Comparison of ENCODE assay signal across 8 cellular contexts in genomic region chr4:55358668-55359067, GRCh38. TPM values are rescaled to one million over a fixed set of nuclear protein-coding genes. Genes with fewer than 3 reads are reported as not detected.
DNase-seq lines count a peak whose midpoint lies in the region; ATAC-seq and TF ChIP-seq lines count a peak whose summit lies in the region.

No MANE protein-coding gene starts in this region.

- H3K27me3 Mint-ChIP-seq in stimulated activated naive B cell treated with anti-CD40 and anti-IgM and Interleukin-4, amounts not matched to agents 10 μg/mL and 1 μg/mL and 100 μg/mL, for 72 hours = no peaks in the 10 kb centered on the region

- peaks cover 27% of the 10 kb centered on the region for H3F3A ChIP-seq in GM23248 (ENCODE audit: insufficient read depth)

- peak overlapping the region; percentile 69 for H3K4me2 ChIP-seq in GM23248 (ENCODE audit: unreplicated experiment)

- H3K27me3 ChIP-seq in GM23248 (replicated peaks; ENCODE audit: insufficient read depth) = no peaks in the 10 kb centered on the region

- H3K36me3 ChIP-seq in GM23248 (ENCODE audit: low read depth) = no peaks in the 10 kb centered on the region

- no peak for TF ChIP-seq CTCF in GM10248 (IDR thresholded peaks at IDR 0.05; ENCODE audit: control extremely low read depth, extremely low read depth, low read depth, missing control alignments)

- peaks cover 5 to 10% of the 10 kb centered on the region in 2 donors for H3K36me3 Mint-ChIP-seq in stimulated activated naive B cell treated with anti-CD40 and anti-IgM and Interleukin-4, amounts not matched to agents 10 μg/mL and 1 μg/mL and 100 μg/mL, for 72 hours

- CTCF ChIA-PET in GM10248 (lab: Yijun Ruan, JAX) = interaction anchor here (3.0 kb wide), 1 partner anchor 12 kb away, joined by 21 read pairs; the partner anchor contains the start of gene SRD5A3

- no peaks in the 10 kb centered on the region for H3K9me3 ChIP-seq in GM23248 (ENCODE audit: low read depth)

- H3K79me2 ChIP-seq in GM23248 (ENCODE audit: insufficient read depth) = no peaks in the 10 kb centered on the region

- H3K27ac ChIP-seq in GM23248 = peak overlapping the region; percentile 82
- H3K27ac ChIP-seq in epithelial cell of prostate = peak overlapping the region; percentile 54

- in situ Hi-C loops in GM23248 (cut with MboI) = no loop called here

- peaks cover 36% of the 10 kb centered on the region for H3K4me1 ChIP-seq in GM23248 (ENCODE audit: insufficient read depth)

- no peak overlapping the region for H3K27ac Mint-ChIP-seq in stimulated activated naive B cell treated with anti-CD40 and anti-IgM and Interleukin-4, amounts not matched to agents 10 μg/mL and 1 μg/mL and 100 μg/mL, for 72 hours

- DNase-seq in GM10248 (ENCODE audit: extremely low spot score) = peak; percentile 43
- DNase-seq in GM23248 = peak; percentile 93
- DNase-seq in NCI-H460 (ENCODE audit: extremely low read depth, low read depth) = peak; percentile 43
- DNase-seq in epithelial cell of prostate (ENCODE audit: low read depth, low spot score) = peak; percentile 73
- DNase-seq in stimulated activated naive B cell treated with anti-CD40 and anti-IgM and Interleukin-4, amounts not matched to agents 10 μg/mL and 1 μg/mL and 100 μg/mL, for 72 hours = no peak
- DNase-seq in foreskin melanocyte = no peak
- no peak for DNase-seq in NCI-H2081 (lab: John Stamatoyannopoulos, UW)
- no peak for DNase-seq in central memory CD4-positive, alpha-beta T cell

- WGBS in GM23248 (ENCODE audit: low coverage in 1 of 2, low lambda C conversion rate in 2 of 2, missing lambda C conversion rate in 2 of 2), 2 experiments = 0 to 1% methylated on average over 2 of the region's 2 CpGs

- H3K9me2 ChIP-seq in GM23248 (ENCODE audit: insufficient read depth) = no peaks in the 10 kb centered on the region

- POLR2A ChIA-PET in GM10248 (lab: Yijun Ruan, JAX) = no interaction called here

- H4K20me1 ChIP-seq in GM23248 (ENCODE audit: insufficient read depth) = no peaks in the 10 kb centered on the region

- H3K9ac ChIP-seq in GM23248 = peak overlapping the region; percentile 63

- H3K4me1 Mint-ChIP-seq in stimulated activated naive B cell treated with anti-CD40 and anti-IgM and Interleukin-4, amounts not matched to agents 10 μg/mL and 1 μg/mL and 100 μg/mL, for 72 hours = peaks cover 8 to 28% of the 10 kb centered on the region in 2 donors

- H2AFZ ChIP-seq in GM23248 = peak overlapping the region; percentile 80

- H3K4me3 ChIP-seq in GM23248 = peak overlapping the region; percentile 38

- no peaks in the 10 kb centered on the region for H3K9me3 Mint-ChIP-seq in stimulated activated naive B cell treated with anti-CD40 and anti-IgM and Interleukin-4, amounts not matched to agents 10 μg/mL and 1 μg/mL and 100 μg/mL, for 72 hours

- peak; percentile 71 to 81 for ATAC-seq in stimulated activated naive B cell treated with anti-CD40 and anti-IgM and Interleukin-4, amounts not matched to agents 10 μg/mL and 1 μg/mL and 100 μg/mL, for 72 hours (replicated peaks)

- H3K4me3 Mint-ChIP-seq in stimulated activated naive B cell treated with anti-CD40 and anti-IgM and Interleukin-4, amounts not matched to agents 10 μg/mL and 1 μg/mL and 100 μg/mL, for 72 hours = no peak overlapping the region

RNA-seq across cellular contexts. Expression of gene SRD5A3, which starts 12.6 kb away (rescaled TPM):
- 16.4 and 20.6 TPM in 2 replicates for total RNA-seq in GM23248 (2014; rRNA removed; shearing (Covaris generic))
- polyA plus RNA-seq in GM23248 (2016; fragmentation: Nextera tagmentation; extraction: Ambion mirVana) = 54.2 and 57.9 TPM in 2 replicates
- total RNA-seq in NCI-H460 (2014; rRNA removed; shearing (Covaris generic)) = 14.3 and 16.5 TPM in 2 replicates
- polyA plus RNA-seq in NCI-H460 (2014; cell fraction: nucleus; rRNA removed) = 4.0 and 4.7 TPM in 2 replicates

RNA-seq across cellular contexts. Expression of gene TMEM165, which starts 37.1 kb away (rescaled TPM):
- 217 and 271 TPM in 2 replicates for total RNA-seq in GM23248 (2014; rRNA removed; shearing (Covaris generic))
- polyA plus RNA-seq in GM23248 (2016; fragmentation: Nextera tagmentation; extraction: Ambion mirVana) = 188 and 193 TPM in 2 replicates
- total RNA-seq in NCI-H460 (2014; rRNA removed; shearing (Covaris generic)) = 75.1 and 79.1 TPM in 2 replicates
- 86.2 and 121 TPM in 2 replicates for polyA plus RNA-seq in NCI-H460 (2014; cell fraction: nucleus; rRNA removed)

Comparison
In these comparisons a context has a peak if more than half of its experiments do, and no peak if none do; other contexts are left out.
1. DNase-seq: peak in GM10248 (single experiment), GM23248 (single experiment), NCI-H460 (single experiment) and epithelial cell of prostate (single experiment); none in stimulated activated naive B cell treated with anti-CD40 and anti-IgM and Interleukin-4, amounts not matched to agents 10 μg/mL and 1 μg/mL and 100 μg/mL, for 72 hours (single experiment), foreskin melanocyte (single experiment), NCI-H2081 (0 of 2) and central memory CD4-positive, alpha-beta T cell (single experiment).